In genomic region chr15:89654311-89654761, GRCh38 we compare ENCODE assay signal across 8 cellular contexts. TPM values are rescaled to one million over a fixed set of nuclear protein-coding genes. Genes with fewer than 3 reads are reported as not detected.
A peak's percentile ranks its signal among the peaks of the same experiment; 100 is the strongest.
DNase-seq lines count a peak whose midpoint lies in the region; ATAC-seq and TF ChIP-seq lines count a peak whose summit lies in the region.

No MANE protein-coding gene starts in this region.

- no peaks in the 10 kb centered on the region for H3K27me3 ChIP-seq in adrenal gland

- H3K4me1 ChIP-seq in adrenal gland (replicated peaks in 1 of 2), result peaks cover 6 to 9% of the 10 kb centered on the region in 2 donors

- H3K4me3 Mint-ChIP-seq in T-helper 17 cell, result peak overlapping the region; percentile 72

- H3K4me1 Mint-ChIP-seq in T-helper 17 cell, result peaks cover 9% of the 10 kb centered on the region

- peaks cover 71% of the 10 kb centered on the region for H3K27me3 Mint-ChIP-seq in T-helper 17 cell

- no peak overlapping the region for H3K27ac Mint-ChIP-seq in T-helper 17 cell

- ATAC-seq in T-helper 17 cell (no peak), HG02870 (IDR thresholded peaks at IDR 0.05; ENCODE audit: unreplicated experiment) (no peak), HG03280 (IDR thresholded peaks at IDR 0.05; ENCODE audit: unreplicated experiment) (no peak)

- H3K36me3 ChIP-seq in adrenal gland (replicated peaks in 1 of 2), result no peaks in the 10 kb centered on the region

- H3K9me3 ChIP-seq in T-helper 17 cell (ENCODE audit: control insufficient read depth, low read length, poor library complexity, severe bottlenecking) (no peaks in the 10 kb centered on the region), adrenal gland (replicated peaks in 1 of 3) (no peaks in the 10 kb centered on the region)

- no peak for TF ChIP-seq CTCF in foreskin fibroblast (IDR thresholded peaks at IDR 0.05; ENCODE audit: low read depth, low read length)
- no peak for TF ChIP-seq CTCF in adrenal gland (IDR thresholded peaks at IDR 0.05)

- H3K4me3 ChIP-seq in GM08714 (ENCODE audit: low read length), result peak overlapping the region; percentile 46
- H3K4me3 ChIP-seq in foreskin fibroblast (ENCODE audit: low read depth in 1 of 2, low read length in 2 of 2), result peak overlapping the region; percentile 74 to 82
- H3K4me3 ChIP-seq in skeletal muscle cell (ENCODE audit: low read depth, low read length), result peak overlapping the region; percentile 70
- H3K4me3 ChIP-seq in adrenal gland, result peak overlapping the region in 2 of 4 donors; percentile 24 to 82

- peaks cover 12% of the 10 kb centered on the region for H3K36me3 Mint-ChIP-seq in T-helper 17 cell (ENCODE audit: low read depth)

- H3K27ac ChIP-seq in adrenal gland, result peak overlapping the region in 1 of 5 donors; percentile 60

- intact Hi-C loops in adrenal gland (cut with DNase I), result no loop called here

- no peak for DNase-seq in T-helper 17 cell
- DNase-seq in foreskin fibroblast, result peak; percentile 52 to 75
- DNase-seq in skeletal muscle cell (ENCODE audit: low read depth), result no peak
- no peak for DNase-seq in NK-92 treated with Interleukin-12 subunit alpha and Interleukin-12 subunit beta, amount 100 ng/mL, for 24 hours (lab: John Stamatoyannopoulos, UW)
- no peak for DNase-seq in adrenal gland

- 49 to 63% (median 50%) methylated on average over 13 of the region's 13 CpGs for WGBS in adrenal gland, 4 donors

- TF ChIP-seq POLR2A in adrenal gland (IDR thresholded peaks at IDR 0.05), result no peak

RNA-seq across cellular contexts. Expression of gene KIF7, which starts 0.9 kb away (rescaled TPM):
- total RNA-seq in T-helper 17 cell (under 1 TPM; 0.05 to 0.10 TPM), adrenal gland (1 to 10 TPM; 3.9 to 6.6 (median 5.7) TPM)
- polyA plus RNA-seq in adrenal gland, result 1 to 10 TPM; 1.6 to 8.2 (median 5.0) TPM

RNA-seq across cellular contexts. Expression of gene PLIN1, which starts 24.8 kb away (rescaled TPM):
- total RNA-seq in T-helper 17 cell (under 1 TPM; 0.10 to 0.12 TPM), adrenal gland (10 to 100 TPM in 3 of 8 donors, 1 to 10 TPM in 5; 2.0 to 21.3 (median 7.6) TPM)
- 100 to 1,000 TPM in 1 of 3 donors, 1 to 10 TPM in 2; 2.4 to 199 (median 7.4) TPM for polyA plus RNA-seq in adrenal gland

RNA-seq across cellular contexts. Expression of gene PEX11A, which starts 36.2 kb away (rescaled TPM):
- under 1 TPM; 0.16 to 0.37 TPM for total RNA-seq in T-helper 17 cell
- total RNA-seq in adrenal gland, result 10 to 100 TPM in 6 of 8 donors, 1 to 10 TPM in 2; 7.9 to 23.2 (median 15.5) TPM
- 10 to 100 TPM in 1 of 3 donors, 1 to 10 TPM in 2; 5.4 to 22.3 (median 6.7) TPM for polyA plus RNA-seq in adrenal gland

RNA-seq across cellular contexts. Expression of gene WDR93, which starts 36.3 kb away (rescaled TPM):
- total RNA-seq in T-helper 17 cell (under 1 TPM in 1 of 2 donors, not detected in 1; 0.18 TPM), adrenal gland (under 1 TPM in 4 of 8 donors, not detected in 4; 0.14 to 0.43 (median 0.30) TPM)
- polyA plus RNA-seq in adrenal gland, result under 1 TPM; 0.37 to 0.40 (median 0.38) TPM

Comparison
In these comparisons a context has a peak if more than half of its experiments do, and no peak if none do; other contexts are left out.
1. DNase-seq: peak in foreskin fibroblast (2 of 2); none in T-helper 17 cell (0 of 3), skeletal muscle cell (single experiment), NK-92 treated with Interleukin-12 subunit alpha and Interleukin-12 subunit beta, amount 100 ng/mL, for 24 hours (single experiment) and adrenal gland (0 of 7).
2. RNA of gene KIF7, which starts 0.9 kb away (total RNA-seq): 3.9 to 6.6 TPM in adrenal gland; 0.05 to 0.10 TPM in T-helper 17 cell; every median in the first group is over 4 times any median in the second.
3. RNA of gene PEX11A, which starts 36.2 kb away (total RNA-seq): 7.9 to 23.2 TPM in adrenal gland; 0.16 to 0.37 TPM in T-helper 17 cell; every median in the first group is over 4 times any median in the second.